17 cellular contexts compared by ENCODE assay signal in the genomic region with DNA sequence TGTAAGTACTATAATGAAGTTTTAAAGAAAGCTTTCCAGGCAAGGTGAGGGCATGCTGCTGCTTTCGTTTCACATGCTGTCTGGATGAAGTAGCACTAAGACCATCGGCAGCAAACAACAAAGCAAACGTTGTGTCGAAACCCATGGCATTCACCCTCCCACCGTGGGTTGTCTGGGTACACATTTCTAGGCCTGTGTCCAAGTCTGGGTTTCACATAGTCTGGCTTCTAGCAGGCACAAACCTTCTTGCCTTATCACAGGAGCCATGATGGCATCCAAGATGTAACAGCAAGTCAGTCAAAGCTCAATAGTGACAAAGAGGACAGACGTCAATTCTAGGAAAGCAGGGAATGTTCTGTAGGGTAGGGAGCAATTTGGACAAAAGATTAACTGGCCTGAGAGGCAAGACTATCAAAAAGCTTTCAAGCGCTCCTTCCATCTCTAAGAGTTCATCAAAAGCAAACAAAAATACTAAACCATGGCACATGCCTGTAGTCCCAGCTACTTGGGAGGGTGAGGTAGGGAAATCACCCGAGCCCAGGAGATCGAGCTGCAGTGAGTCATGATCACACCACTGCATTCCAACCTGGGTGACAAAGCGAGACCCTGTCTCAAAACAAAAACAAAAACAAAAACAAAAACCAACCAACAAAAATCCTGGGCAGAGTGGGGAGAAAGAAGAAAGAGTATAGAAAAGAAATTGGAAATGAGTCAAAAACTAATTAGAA. TPM values are rescaled to one million over a fixed set of nuclear protein-coding genes. Genes with fewer than 3 reads are reported as not detected.
DNase-seq lines count a peak whose midpoint lies in the region; ATAC-seq and TF ChIP-seq lines count a peak whose summit lies in the region.
"Had no signal": no experiment of that assay in that cellular context is flagged by ENCODE, and none has a peak within 500 bp of the region (broad histone marks: within the 10 kb centered on the region; RNA-seq: fewer than 3 reads in every experiment).

No MANE protein-coding gene starts in this region.

- H3K27me3 ChIP-seq in trophoblast cell (ENCODE audit: insufficient read depth, low read length) (no peaks in the 10 kb centered on the region), thyroid gland (no peaks in the 10 kb centered on the region)
- H3K27me3 ChIP-seq: BLaER1, heart right ventricle had no signal

- H3K4me1 ChIP-seq in trophoblast cell (ENCODE audit: control insufficient read depth in 1 of 2, insufficient read depth in 2 of 2, low read length in 2 of 2) (no peaks in the 10 kb centered on the region), thyroid gland (no peaks in the 10 kb centered on the region)
- H3K4me1 ChIP-seq: heart right ventricle, psoas muscle had no signal

- WGBS in trophoblast cell (ENCODE audit: extremely low coverage, insufficient coverage, insufficient read length): no CpG with 5 or more reads among the region's 10 CpGs
- WGBS in thyroid gland, 2 donors: 88% methylated on average over 10 of the region's 10 CpGs

- no peak overlapping the region for H4K12ac ChIP-seq in trophoblast cell (ENCODE audit: low read depth, low read length)

- H2BK5ac ChIP-seq in trophoblast cell (ENCODE audit: low read depth, low read length, poor library complexity): no peak overlapping the region

- no peak overlapping the region for H2AFZ ChIP-seq in trophoblast cell (ENCODE audit: insufficient read depth, low read length, poor library complexity)

- peak overlapping the region; percentile 59 for H3K18ac ChIP-seq in trophoblast cell (ENCODE audit: low read length)

- no peak overlapping the region for H3K4me3 Mint-ChIP-seq in HFFc6
- H3K4me3 Mint-ChIP-seq: activated CD4-positive, alpha-beta memory T cell treated with anti-CD3 and anti-CD28 coated beads for 36 hours had no signal

- no peak overlapping the region for H3K27ac ChIP-seq in trophoblast cell (ENCODE audit: low read depth, low read length)
- H3K27ac ChIP-seq in thyroid gland: no peak overlapping the region
- H3K27ac ChIP-seq: BLaER1, epithelial cell of prostate, heart right ventricle, psoas muscle had no signal

- no peak for TF ChIP-seq CTCF in HFFc6 (IDR thresholded peaks at IDR 0.05)
- no peak for TF ChIP-seq CTCF in thyroid gland (IDR thresholded peaks at IDR 0.05)

- no peak overlapping the region for H2AK5ac ChIP-seq in trophoblast cell (ENCODE audit: low read length)

- TF ChIP-seq POLR2A in thyroid gland (IDR thresholded peaks at IDR 0.05): no peak

- intact Hi-C loops in head of caudate nucleus (cut with DNase I): no loop called here
- intact Hi-C loops in thyroid gland (cut with DNase I): no loop called here

- H4K8ac ChIP-seq in trophoblast cell (ENCODE audit: low read depth, low read length): no peak overlapping the region

- H3K9me3 ChIP-seq in trophoblast cell (ENCODE audit: insufficient read depth, low read depth, low read length): no peaks in the 10 kb centered on the region
- H3K9me3 ChIP-seq in thyroid gland: no peaks in the 10 kb centered on the region
- H3K9me3 ChIP-seq: BLaER1, heart right ventricle, psoas muscle had no signal

- no peak overlapping the region for H3K9ac ChIP-seq in trophoblast cell (ENCODE audit: low read length)
- H3K9ac ChIP-seq: BLaER1 had no signal

- peak overlapping the region; percentile 22; the same call in 1 of the 2 replicates for H3K27ac Mint-ChIP-seq in HFFc6
- H3K27ac Mint-ChIP-seq: activated CD4-positive, alpha-beta memory T cell treated with anti-CD3 and anti-CD28 coated beads for 36 hours had no signal

- H3K4me3 ChIP-seq in trophoblast cell (ENCODE audit: low read depth, low read length) (no peak overlapping the region), thyroid gland (replicated peaks in 1 of 3) (no peak overlapping the region)
- H3K4me3 ChIP-seq: BLaER1, heart right ventricle, psoas muscle had no signal

- H3K36me3 ChIP-seq in trophoblast cell (ENCODE audit: control insufficient read depth in 1 of 2, insufficient read depth in 2 of 2, low read length in 2 of 2): peaks cover 15 to 28% of the 10 kb centered on the region in 2 experiments
- peaks cover 15 to 41% of the 10 kb centered on the region in 2 donors for H3K36me3 ChIP-seq in thyroid gland

- no peaks in the 10 kb centered on the region; the same call in 1 of the 2 replicates for H3K27me3 Mint-ChIP-seq in HFFc6 (ENCODE audit: insufficient read depth)
- H3K27me3 Mint-ChIP-seq: activated CD4-positive, alpha-beta memory T cell treated with anti-CD3 and anti-CD28 coated beads for 36 hours had no signal

- no peak for ATAC-seq in GM21390 (IDR thresholded peaks at IDR 0.05; ENCODE audit: unreplicated experiment)
- ATAC-seq: heart right ventricle, psoas muscle had no signal

- peak overlapping the region; percentile 24 for H3K23ac ChIP-seq in trophoblast cell (ENCODE audit: low read length)

- no peaks in the 10 kb centered on the region for H3K79me1 ChIP-seq in trophoblast cell (ENCODE audit: low read length)

- no peak overlapping the region for H4K91ac ChIP-seq in trophoblast cell (ENCODE audit: low read depth, low read length)

- H3K4me2 ChIP-seq in trophoblast cell (ENCODE audit: low read length): no peak overlapping the region
- H3K4me2 ChIP-seq: BLaER1 had no signal

- H3K4me1 Mint-ChIP-seq in HFFc6 (ENCODE audit: low read depth): peaks cover 5% of the 10 kb centered on the region; the same call in 1 of the 2 replicates

- no peak overlapping the region for H2BK120ac ChIP-seq in trophoblast cell (ENCODE audit: insufficient read depth, low read length, poor library complexity)

- H2BK12ac ChIP-seq in trophoblast cell (ENCODE audit: low read length): no peak overlapping the region

- peaks cover 41% of the 10 kb centered on the region for H3K36me3 Mint-ChIP-seq in HFFc6 (ENCODE audit: low read depth)

- no peaks in the 10 kb centered on the region for H3K9me3 Mint-ChIP-seq in HFFc6
- H3K9me3 Mint-ChIP-seq: activated CD4-positive, alpha-beta memory T cell treated with anti-CD3 and anti-CD28 coated beads for 36 hours had no signal

- DNase-seq in HFFc6: no peak
- DNase-seq in amniotic epithelial cell (ENCODE audit: low read depth): peak; percentile 31
- peak in 32 of 42 donors; percentile 18 to 80 (median 54) for DNase-seq in head of caudate nucleus
- DNase-seq in trophoblast cell: peak in 1 of 2 donors; percentile 11
- DNase-seq in NK-92 (lab: John Stamatoyannopoulos, UW; ENCODE audit: unreplicated experiment): no peak
- no peak for DNase-seq in NCI-H1092 (lab: John Stamatoyannopoulos, UW)
- DNase-seq in thyroid gland: no peak
- DNase-seq: activated CD4-positive, alpha-beta memory T cell treated with anti-CD3 and anti-CD28 coated beads for 36 hours; amniotic stem cell; cortex of kidney; heart right ventricle; NCI-H1694; psoas muscle; stimulated activated CD4-positive, alpha-beta T cell treated with anti-CD3 and anti-CD28 coated beads, Interleukin-15, amount 100 ng/mL, for 24 hours had no signal

- no peaks in the 10 kb centered on the region for H3K79me2 ChIP-seq in trophoblast cell (ENCODE audit: control insufficient read depth, insufficient read depth, low read length, poor library complexity)

- H3K4ac ChIP-seq in trophoblast cell (ENCODE audit: low read depth, low read length): no peak overlapping the region

- no peak overlapping the region for H3K14ac ChIP-seq in trophoblast cell (ENCODE audit: low read length)

RNA-seq across cellular contexts. Expression of a gene that starts 42.7 kb away (rescaled TPM):
- 1 to 10 TPM; 5.2 to 9.3 (median 7.4) TPM for total RNA-seq in HFFc6 (2021; fragmentation: NEBNext Ultra II Directional; extraction: Animal tissue kit (Norgen Biotek cat#: 25700))
- polyA plus RNA-seq in trophoblast cell (2013): 16.3 and 16.5 TPM in 2 replicates
- total RNA-seq in thyroid gland: 10 to 100 TPM; 13.2 to 14.9 (median 13.6) TPM

Comparison
In these comparisons a context has a peak if more than half of its experiments do, and no peak if none do; other contexts are left out.
1. DNase-seq: peak in amniotic epithelial cell (single experiment) and head of caudate nucleus (32 of 42); none in HFFc6 (single experiment), NK-92 (single experiment), NCI-H1092 (single experiment) and thyroid gland (0 of 2).